8 cellular contexts compared by ENCODE assay signal in genomic region chr11:43579171-43579918, GRCh38.
DNase-seq lines count a peak whose midpoint lies in the region; ATAC-seq and TF ChIP-seq lines count a peak whose summit lies in the region.

No MANE protein-coding gene starts in this region.

- peaks cover 34 to 55% (median 51%) of the 10 kb centered on the region in 3 donors for H3K4me1 Mint-ChIP-seq in T-cell

- H3K27ac Mint-ChIP-seq in T-cell = no peak overlapping the region

- CTCF ChIA-PET in T-cell (lab: Charles Lee) = no interaction called here

- ATAC-seq in T-cell (replicated peaks in 1 of 4) = peak in 2 of 4 experiments; percentile 22 to 43

- no peaks in the 10 kb centered on the region for H3K36me3 Mint-ChIP-seq in T-cell

- no peak for TF ChIP-seq EP300 in transverse colon (IDR thresholded peaks at IDR 0.05; ENCODE audit: low read depth)

- TF ChIP-seq CTCF in GM10266 (IDR thresholded peaks at IDR 0.05; ENCODE audit: control insufficient read depth, insufficient read depth, low read depth, missing control alignments) (peak; percentile 45), transverse colon (IDR thresholded peaks at IDR 0.05) (peak in 1 of 5 experiments; percentile 14)

- in situ Hi-C loops in transverse colon (cut with MboI; ENCODE audit: low pct_ligation_motif_present in 1 of 4, low pct_unique_long_range_greater_than_20kb in 1 of 4, low sequenced_read_pairs in 3 of 4) = no loop called here

- H3K4me1 ChIP-seq in mucosa of rectum (ENCODE audit: control insufficient read depth in 2 of 2, insufficient read depth in 2 of 2, low read length in 2 of 2) = peaks cover 3% of the 10 kb centered on the region in 2 donors
- peaks cover 10 to 59% (median 31%) of the 10 kb centered on the region in 4 donors for H3K4me1 ChIP-seq in transverse colon

- POLR2A ChIA-PET in T-cell (lab: Charles Lee) = no interaction called here

- peak; percentile 71 for DNase-seq in GM10266 (ENCODE audit: extremely low spot score)
- DNase-seq in HK-2 (ENCODE audit: unreplicated experiment) = peak; percentile 39
- DNase-seq in T-cell = peak in 1 of 34 experiments; percentile 12
- peak; percentile 77 for DNase-seq in ecto neural progenitor cell (ENCODE audit: low spot score)
- DNase-seq in transverse colon = no peak
- DNase-seq in posterior vena cava (ENCODE audit: low spot score) = no peak
- DNase-seq in GM19238 (ENCODE audit: insufficient read length, low spot score) = no peak

- no peak overlapping the region for H3K27ac ChIP-seq in mucosa of rectum (ENCODE audit: low read depth in 2 of 2, low read length in 2 of 2)
- H3K27ac ChIP-seq in transverse colon = no peak overlapping the region

- no peaks in the 10 kb centered on the region for H3K36me3 ChIP-seq in mucosa of rectum (ENCODE audit: control insufficient read depth in 2 of 2, insufficient read depth in 2 of 2, low read length in 2 of 2)
- H3K36me3 ChIP-seq in transverse colon = no peaks in the 10 kb centered on the region

- no peaks in the 10 kb centered on the region for H3K9me3 ChIP-seq in mucosa of rectum (ENCODE audit: control insufficient read depth in 2 of 2, low read length in 2 of 2)
- no peaks in the 10 kb centered on the region for H3K9me3 ChIP-seq in transverse colon

- intact Hi-C loops in transverse colon (cut with DNase I; ENCODE audit: low total_unique reads) (no loop called here), posterior vena cava (cut with DNase I) (loop anchor here in 1 of 2 donors (10.0 kb wide), 1 partner anchor 265 kb away; no protein-coding TSS in a partner anchor)

- H3K4me3 ChIP-seq in mucosa of rectum (ENCODE audit: low read length in 2 of 2) = peak overlapping the region; percentile 44 to 62
- H3K4me3 ChIP-seq in transverse colon = peak overlapping the region; percentile 14 to 59 (median 30)

- peaks cover 63 to 92% of the 10 kb centered on the region in 2 donors for H3K27me3 Mint-ChIP-seq in T-cell

- H3K4me3 Mint-ChIP-seq in T-cell = peak overlapping the region; percentile 65 to 79 (median 74)

- WGBS in transverse colon (ENCODE audit: low coverage in 1 of 2), 2 donors = 1% methylated on average over 78 of the region's 83 CpGs; no CpG with 5 or more reads in 1 of the 2 donors

- peaks cover 64 to 76% of the 10 kb centered on the region in 2 donors for H3K27me3 ChIP-seq in mucosa of rectum (ENCODE audit: control insufficient read depth in 2 of 2, insufficient read depth in 2 of 2, low read length in 2 of 2)
- peaks cover 100% of the 10 kb centered on the region for H3K27me3 ChIP-seq in transverse colon

- no peaks in the 10 kb centered on the region for H3K9me3 Mint-ChIP-seq in T-cell

- no peak overlapping the region for H3K9ac ChIP-seq in mucosa of rectum (ENCODE audit: low read depth in 1 of 2, low read length in 2 of 2)

- TF ChIP-seq POLR2A in transverse colon (IDR thresholded peaks at IDR 0.05) = no peak

Comparison
In these comparisons a context has a peak if more than half of its experiments do, and no peak if none do; other contexts are left out.
1. DNase-seq: peak in GM10266 (single experiment), HK-2 (single experiment) and ecto neural progenitor cell (single experiment); none in transverse colon (single experiment), posterior vena cava (single experiment) and GM19238 (single experiment).